8 cellular contexts compared by ENCODE assay signal in the genomic region with DNA sequence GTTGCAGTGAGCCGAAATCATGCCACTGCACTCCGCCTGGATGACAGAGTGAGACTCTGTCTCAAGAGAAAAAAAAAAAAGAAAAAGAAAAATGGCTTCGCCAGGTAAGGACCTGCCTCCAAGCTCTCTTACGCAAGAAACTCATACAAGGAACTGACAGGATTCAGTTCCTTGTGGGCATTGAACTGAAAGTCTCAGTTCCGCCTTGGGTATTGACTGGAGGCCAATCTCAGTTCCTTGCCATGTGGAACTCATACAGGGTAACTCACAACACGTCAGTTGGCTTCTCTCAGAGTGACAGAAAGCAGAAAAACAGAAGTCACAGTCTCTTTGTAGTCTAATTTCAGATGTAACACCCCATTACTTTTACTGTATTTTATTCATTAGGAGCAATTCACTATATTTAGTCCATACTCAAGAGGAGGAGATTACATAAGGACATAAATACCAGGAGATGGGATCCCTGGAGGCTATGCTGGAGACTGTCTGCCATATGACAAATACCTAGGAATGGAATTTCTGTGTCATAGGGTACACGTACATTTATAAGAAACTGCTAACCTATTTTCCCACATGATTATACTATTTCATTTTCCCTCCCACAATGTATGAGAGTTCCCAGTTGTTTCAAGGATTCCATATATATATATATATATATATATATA. TPM values are rescaled to one million over a fixed set of nuclear protein-coding genes. Genes with fewer than 3 reads are reported as not detected.
DNase-seq lines count a peak whose midpoint lies in the region; ATAC-seq and TF ChIP-seq lines count a peak whose summit lies in the region.

No MANE protein-coding gene starts in this region.

- peaks cover 15% of the 10 kb centered on the region; the same call in 1 of the 2 replicates for H3F3A ChIP-seq in GM23248 (ENCODE audit: insufficient read depth)

- 55% methylated on average over 7 of the region's 7 CpGs for WGBS in GM23248 (ENCODE audit: low coverage in 1 of 2, low lambda C conversion rate in 2 of 2, missing lambda C conversion rate in 2 of 2), 2 experiments

- peak; percentile 93 for ATAC-seq in GM18499 (IDR thresholded peaks at IDR 0.05; ENCODE audit: insufficient read depth, unreplicated experiment)
- ATAC-seq in left cardiac atrium, result peak; percentile 30 to 68

- peaks cover 29% of the 10 kb centered on the region for H3K4me1 ChIP-seq in GM23248 (ENCODE audit: insufficient read depth)
- H3K4me1 ChIP-seq in colonic mucosa, result no peaks in the 10 kb centered on the region

- intact Hi-C loops in left cardiac atrium (cut with DNase I), result no loop called here
- intact Hi-C loops in activated T-helper 2 cell treated with anti-CD3 and anti-CD28 coated beads, Interferon-gamma antibody, Interleukin-2, Interleukin-4, amounts not matched to agents 10 μg/mL and 5 μg/mL and 100 μg/mL, durations not matched to agents 14 hours and 24 hours and 36 hours (cut with micrococcal nuclease), result no loop called here
- intact Hi-C loops in colonic mucosa (cut with DNase I), result no loop called here

- H3K4me1 Mint-ChIP-seq in activated T-helper 2 cell treated with anti-CD3 and anti-CD28 coated beads, Interferon-gamma antibody, Interleukin-2, Interleukin-4, amounts not matched to agents 10 μg/mL and 5 μg/mL and 100 μg/mL, durations not matched to agents 14 hours and 24 hours and 36 hours (ENCODE audit: low read depth), result peaks cover 3% of the 10 kb centered on the region

- H3K9me3 Mint-ChIP-seq in activated T-helper 2 cell treated with anti-CD3 and anti-CD28 coated beads, Interferon-gamma antibody, Interleukin-2, Interleukin-4, amounts not matched to agents 10 μg/mL and 5 μg/mL and 100 μg/mL, durations not matched to agents 14 hours and 24 hours and 36 hours, result no peaks in the 10 kb centered on the region

- no peak overlapping the region for H3K27ac Mint-ChIP-seq in activated T-helper 2 cell treated with anti-CD3 and anti-CD28 coated beads, Interferon-gamma antibody, Interleukin-2, Interleukin-4, amounts not matched to agents 10 μg/mL and 5 μg/mL and 100 μg/mL, durations not matched to agents 14 hours and 24 hours and 36 hours

- H3K27me3 ChIP-seq in GM23248 (replicated peaks; ENCODE audit: insufficient read depth), result no peaks in the 10 kb centered on the region
- no peaks in the 10 kb centered on the region for H3K27me3 ChIP-seq in colonic mucosa

- H3K4me3 Mint-ChIP-seq in activated T-helper 2 cell treated with anti-CD3 and anti-CD28 coated beads, Interferon-gamma antibody, Interleukin-2, Interleukin-4, amounts not matched to agents 10 μg/mL and 5 μg/mL and 100 μg/mL, durations not matched to agents 14 hours and 24 hours and 36 hours (ENCODE audit: low read depth), result no peak overlapping the region

- H4K20me1 ChIP-seq in GM23248 (ENCODE audit: insufficient read depth), result no peaks in the 10 kb centered on the region

- peak; percentile 91 for DNase-seq in GM23248
- peak; percentile 18 for DNase-seq in LHCN-M2 (ENCODE audit: low read depth)
- DNase-seq in left cardiac atrium, result no peak
- DNase-seq in activated T-helper 2 cell treated with anti-CD3 and anti-CD28 coated beads, Interferon-gamma antibody, Interleukin-2, Interleukin-4, amounts not matched to agents 10 μg/mL and 5 μg/mL and 100 μg/mL, durations not matched to agents 14 hours and 24 hours and 36 hours (ENCODE audit: low spot score), result no peak
- DNase-seq in colonic mucosa, result no peak
- no peak for DNase-seq in inferior parietal cortex (ENCODE audit: extremely low spot score)
- DNase-seq in D341Med (ENCODE audit: low spot score), result no peak

- no peaks in the 10 kb centered on the region for H3K9me2 ChIP-seq in GM23248 (ENCODE audit: insufficient read depth)

- no peaks in the 10 kb centered on the region for H3K9me3 ChIP-seq in GM23248 (ENCODE audit: low read depth)
- H3K9me3 ChIP-seq in colonic mucosa, result no peaks in the 10 kb centered on the region

- H3K9ac ChIP-seq in GM23248 (0 out of 2 replicates have a peak overlapping the region, but pooled peaks have one; percentile 10), colonic mucosa (ENCODE audit: low read depth in 2 of 2, low read length in 2 of 2) (no peak overlapping the region)

- H3K4me3 ChIP-seq in GM23248 (no peak overlapping the region), colonic mucosa (no peak overlapping the region)

- H3K79me2 ChIP-seq in GM23248 (ENCODE audit: insufficient read depth), result no peaks in the 10 kb centered on the region

- peaks cover 9% of the 10 kb centered on the region for H3K27me3 Mint-ChIP-seq in activated T-helper 2 cell treated with anti-CD3 and anti-CD28 coated beads, Interferon-gamma antibody, Interleukin-2, Interleukin-4, amounts not matched to agents 10 μg/mL and 5 μg/mL and 100 μg/mL, durations not matched to agents 14 hours and 24 hours and 36 hours (ENCODE audit: low read depth)

- no peaks in the 10 kb centered on the region for H3K36me3 Mint-ChIP-seq in activated T-helper 2 cell treated with anti-CD3 and anti-CD28 coated beads, Interferon-gamma antibody, Interleukin-2, Interleukin-4, amounts not matched to agents 10 μg/mL and 5 μg/mL and 100 μg/mL, durations not matched to agents 14 hours and 24 hours and 36 hours (ENCODE audit: low read depth)

- in situ Hi-C loops in GM23248 (cut with MboI), result no loop called here

- TF ChIP-seq CTCF in colonic mucosa (IDR thresholded peaks at IDR 0.05), result no peak

- H2AFZ ChIP-seq in GM23248, result no peak overlapping the region

- H3K4me2 ChIP-seq in GM23248 (ENCODE audit: unreplicated experiment), result peak overlapping the region; percentile 26

- no peaks in the 10 kb centered on the region for H3K36me3 ChIP-seq in GM23248 (ENCODE audit: low read depth)
- H3K36me3 ChIP-seq in colonic mucosa, result no peaks in the 10 kb centered on the region

- H3K27ac ChIP-seq in GM23248, result peak overlapping the region; percentile 58
- no peak overlapping the region for H3K27ac ChIP-seq in colonic mucosa

RNA-seq across cellular contexts. Expression of a gene that starts 11.4 kb away (rescaled TPM):
- total RNA-seq in GM23248 (2014; rRNA removed; shearing (Covaris generic)), result 1.0 and 1.2 TPM in 2 replicates
- polyA plus RNA-seq in GM23248 (2016; fragmentation: Nextera tagmentation; extraction: Ambion mirVana), result 17.3 and 20.3 TPM in 2 replicates
- total RNA-seq in LHCN-M2 (2014; rRNA removed) (3.2 and 3.8 TPM in 2 replicates), left cardiac atrium (10 to 100 TPM; 10.4 to 10.5 TPM), colonic mucosa (10 to 100 TPM in 1 of 2 donors, 1 to 10 TPM in 1; 8.7 to 15.3 TPM)
- 15.6 TPM for polyA plus RNA-seq in LHCN-M2 (2012)
- 25.2 and 29.6 TPM in 2 replicates for total RNA-seq in activated T-helper 2 cell treated with anti-CD3 and anti-CD28 coated beads, Interferon-gamma antibody, Interleukin-2, Interleukin-4, amounts not matched to agents 10 μg/mL and 5 μg/mL and 100 μg/mL, durations not matched to agents 14 hours and 24 hours and 36 hours

RNA-seq across cellular contexts. Expression of a gene that starts 16.7 kb away (rescaled TPM):
- total RNA-seq in GM23248 (2014; rRNA removed; shearing (Covaris generic)), result 29.6 and 34.5 TPM in 2 replicates
- polyA plus RNA-seq in GM23248 (2016; fragmentation: Nextera tagmentation; extraction: Ambion mirVana), result 8.9 and 9.3 TPM in 2 replicates
- total RNA-seq in LHCN-M2 (2014; rRNA removed) (2.2 and 2.4 TPM in 2 replicates), left cardiac atrium (10 to 100 TPM; 11.7 to 12.0 TPM), colonic mucosa (10 to 100 TPM; 43.7 to 90.9 TPM)
- 1.3 TPM for polyA plus RNA-seq in LHCN-M2 (2012)
- total RNA-seq in activated T-helper 2 cell treated with anti-CD3 and anti-CD28 coated beads, Interferon-gamma antibody, Interleukin-2, Interleukin-4, amounts not matched to agents 10 μg/mL and 5 μg/mL and 100 μg/mL, durations not matched to agents 14 hours and 24 hours and 36 hours, result 4.3 and 8.2 TPM in 2 replicates

Comparison
In these comparisons a context has a peak if more than half of its experiments do, and no peak if none do; other contexts are left out.
1. DNase-seq: peak in GM23248 (single experiment) and LHCN-M2 (single experiment); none in left cardiac atrium (single experiment), activated T-helper 2 cell treated with anti-CD3 and anti-CD28 coated beads, Interferon-gamma antibody, Interleukin-2, Interleukin-4, amounts not matched to agents 10 μg/mL and 5 μg/mL and 100 μg/mL, durations not matched to agents 14 hours and 24 hours and 36 hours (single experiment), colonic mucosa (single experiment), inferior parietal cortex (single experiment) and D341Med (single experiment).